In the genomic region with DNA sequence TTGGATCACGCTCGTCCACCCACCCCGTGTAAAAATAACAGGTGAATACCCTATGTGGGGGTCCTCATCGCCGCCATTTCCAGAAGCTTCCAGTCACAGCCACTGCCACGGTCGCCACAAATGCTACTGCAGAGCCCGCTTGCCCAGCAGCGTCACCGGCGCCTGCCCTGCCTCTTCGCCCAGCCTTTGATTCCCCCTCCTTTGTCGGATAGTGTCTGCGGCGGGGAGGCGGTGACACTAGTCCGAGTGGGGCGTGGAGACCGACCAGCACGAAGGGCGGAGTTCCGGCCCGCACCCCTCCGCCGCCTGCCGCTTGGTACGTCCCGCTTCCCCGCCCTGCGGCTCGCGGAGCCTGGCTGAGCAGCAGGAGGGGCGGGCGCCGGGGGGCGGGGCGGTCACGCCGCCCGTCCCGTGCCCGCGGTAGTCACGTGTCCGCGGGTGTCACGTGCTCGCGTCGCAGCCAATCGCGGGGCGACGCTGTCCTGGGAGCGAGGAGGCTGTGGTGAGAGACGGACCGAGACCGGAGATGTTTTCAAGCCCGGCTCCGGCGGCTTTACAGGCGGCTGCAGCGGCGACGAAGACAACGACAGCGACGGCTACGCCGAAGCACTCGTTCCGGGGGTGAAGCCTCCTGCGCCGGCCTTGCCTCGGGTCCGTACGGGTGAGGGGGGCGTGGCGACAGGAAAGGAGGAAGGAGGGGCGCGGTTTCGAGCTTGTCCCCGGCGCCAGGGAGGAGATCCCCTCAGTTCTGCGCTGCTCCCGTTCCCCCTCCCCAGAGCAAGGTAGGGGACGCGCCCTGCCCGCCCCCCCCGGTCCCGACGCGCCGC, we compare ENCODE assay signal across 8 cellular contexts. TPM values are rescaled to one million over a fixed set of nuclear protein-coding genes. Genes with fewer than 3 reads are reported as not detected.
DNase-seq lines count a peak whose midpoint lies in the region; ATAC-seq and TF ChIP-seq lines count a peak whose summit lies in the region.

Gene ANKRD12, plus strand, starts transcription at position 467 of the 827 bp plus-strand sequence. CDS start 45,652 bp downstream, outside the sequence.

- H3K4me2 ChIP-seq in osteoblast (ENCODE audit: insufficient read depth, low read length), result peak within 1 kb of the TSS; percentile 86

- 0 to 1% methylated on average over 31 to 48 of the region's 94 CpGs for WGBS in testis, 2 donors

- TF ChIP-seq POLR2A in testis (IDR thresholded peaks at IDR 0.05), result peak; percentile 61

- H3K4me1 Mint-ChIP-seq in activated naive CD8-positive, alpha-beta T cell (ENCODE audit: low read depth), result peaks cover 68% of the 10 kb centered on the region
- peaks cover 29% of the 10 kb centered on the region for H3K4me1 Mint-ChIP-seq in glutamatergic neuron (ENCODE audit: low read depth, unreplicated experiment)

- H3K36me3 ChIP-seq in osteoblast (ENCODE audit: insufficient read depth, low read length), result peaks cover 23% of the 10 kb centered on the region
- no peaks in the 10 kb centered on the region for H3K36me3 ChIP-seq in testis (ENCODE audit: low read depth, missing control alignments)

- no peaks in the 10 kb centered on the region for H3K27me3 Mint-ChIP-seq in activated naive CD8-positive, alpha-beta T cell
- H3K27me3 Mint-ChIP-seq in glutamatergic neuron (ENCODE audit: unreplicated experiment), result peaks cover 3% of the 10 kb centered on the region

- peak within 1 kb of the TSS; percentile 99 for H3K4me3 ChIP-seq in GM12864 (ENCODE audit: low read depth, low read length)
- peak within 1 kb of the TSS; percentile 73 for H3K4me3 ChIP-seq in osteoblast (ENCODE audit: insufficient read depth, low read length)
- H3K4me3 ChIP-seq in testis, result peak within 1 kb of the TSS; percentile 89 to 93

- H3K27me3 ChIP-seq in osteoblast (ENCODE audit: insufficient read depth, low read length) (no peaks in the 10 kb centered on the region), testis (no peaks in the 10 kb centered on the region)

- peak; percentile 73 for ATAC-seq in HG02678 (IDR thresholded peaks at IDR 0.05; ENCODE audit: unreplicated experiment)

- H4K20me1 ChIP-seq in osteoblast (ENCODE audit: insufficient read depth, low read length), result peaks cover 6% of the 10 kb centered on the region

- H3K4me3 Mint-ChIP-seq in activated naive CD8-positive, alpha-beta T cell, result peak within 1 kb of the TSS; percentile 96
- peak within 1 kb of the TSS; percentile 94 for H3K4me3 Mint-ChIP-seq in glutamatergic neuron (ENCODE audit: unreplicated experiment)

- peak; percentile 94 for DNase-seq in GM12864 (ENCODE audit: low read depth)
- DNase-seq in NCI-H1105 treated with DMSO at 0.1 percent for 48 hours (lab: John Stamatoyannopoulos, UW), result peak; percentile 81
- peak; percentile 92 for DNase-seq in SKM-1 treated with dmso at 0.1 percent for 144 hours (lab: John Stamatoyannopoulos, UW; ENCODE audit: unreplicated experiment)
- peak; percentile 98 for DNase-seq in glutamatergic neuron
- DNase-seq in osteoblast (ENCODE audit: insufficient read length, low spot score, missing footprints), result peak; percentile 100
- DNase-seq in testis, result peak; percentile 96

- intact Hi-C loops in testis (cut with DNase I; ENCODE audit: low total_unique reads), result loop anchor here (1.0 kb wide), 1 partner anchor 34 kb away; the partner anchor contains the start of gene NDUFV2

- H3K36me3 Mint-ChIP-seq in activated naive CD8-positive, alpha-beta T cell, result peaks cover 4% of the 10 kb centered on the region
- H3K36me3 Mint-ChIP-seq in glutamatergic neuron (ENCODE audit: unreplicated experiment), result no peaks in the 10 kb centered on the region

- H3K9me3 ChIP-seq in osteoblast (ENCODE audit: low read depth, low read length), result no peaks in the 10 kb centered on the region
- H3K9me3 ChIP-seq in testis, result no peaks in the 10 kb centered on the region

- no peak for TF ChIP-seq CTCF in GM12864 (IDR thresholded peaks at IDR 0.05; ENCODE audit: low read depth, low read length, missing control alignments)
- TF ChIP-seq CTCF in glutamatergic neuron (IDR thresholded peaks at IDR 0.05; ENCODE audit: partially characterized antibody, unreplicated experiment), result no peak
- no peak for TF ChIP-seq CTCF in osteoblast (IDR thresholded peaks at IDR 0.05; ENCODE audit: extremely low read depth, low read depth, low read length)
- peak in 1 of 3 experiments; percentile 8 for TF ChIP-seq CTCF in testis (IDR thresholded peaks at IDR 0.05)

- H3K9me3 Mint-ChIP-seq in activated naive CD8-positive, alpha-beta T cell (ENCODE audit: low read depth), result no peaks in the 10 kb centered on the region
- peaks cover 12% of the 10 kb centered on the region for H3K9me3 Mint-ChIP-seq in glutamatergic neuron (ENCODE audit: unreplicated experiment)

- peak within 1 kb of the TSS; percentile 99 for H3K27ac Mint-ChIP-seq in activated naive CD8-positive, alpha-beta T cell
- H3K27ac Mint-ChIP-seq in glutamatergic neuron (ENCODE audit: unreplicated experiment), result peak within 1 kb of the TSS; percentile 91

- H3K4me1 ChIP-seq in osteoblast (ENCODE audit: insufficient read depth, low read length) (peaks cover 36% of the 10 kb centered on the region), testis (peaks cover 16% of the 10 kb centered on the region)

- H3K79me2 ChIP-seq in osteoblast (ENCODE audit: insufficient read depth, low read length), result peaks cover 56% of the 10 kb centered on the region

- H2AFZ ChIP-seq in osteoblast (ENCODE audit: low read length), result peak within 1 kb of the TSS; percentile 84

- peak within 1 kb of the TSS; percentile 93 for H3K27ac ChIP-seq in osteoblast (ENCODE audit: low read depth, low read length)
- peak within 1 kb of the TSS; percentile 99 for H3K27ac ChIP-seq in testis

RNA-seq across cellular contexts. Expression of gene ANKRD12, which starts in this region (rescaled TPM):
- total RNA-seq in glutamatergic neuron (ENCODE audit: unreplicated experiment), result 41.6 TPM
- total RNA-seq in osteoblast, result 47.8 and 53.9 TPM in 2 replicates
- 10 to 100 TPM; 58.5 to 59.7 TPM for total RNA-seq in testis
- polyA plus RNA-seq in testis (ENCODE audit: insufficient read depth, low read depth, low replicate concordance), result 4.5 TPM

Comparison
In these comparisons a context has a peak if more than half of its experiments do, and no peak if none do; other contexts are left out.
1. Peak in every context shown above with its lines: DNase-seq, ATAC-seq, H3K4me3 ChIP-seq and H3K27ac ChIP-seq.